Comparison of ENCODE assay signal across 11 cellular contexts in genomic region chr15:62099171-62099601, GRCh38. TPM values are rescaled to one million over a fixed set of nuclear protein-coding genes. Genes with fewer than 3 reads are reported as not detected.
DNase-seq lines count a peak whose midpoint lies in the region; ATAC-seq and TF ChIP-seq lines count a peak whose summit lies in the region.
"Had no signal": no experiment of that assay in that cellular context is flagged by ENCODE, and none has a peak within 500 bp of the region (broad histone marks: within the 10 kb centered on the region; RNA-seq: fewer than 3 reads in every experiment).

No MANE protein-coding gene starts in this region.

- no peaks in the 10 kb centered on the region for H3K27me3 ChIP-seq in colonic mucosa
- no peaks in the 10 kb centered on the region for H3K27me3 ChIP-seq in WERI-Rb-1 (ENCODE audit: insufficient read depth, low read depth, severe bottlenecking)
- H3K27me3 ChIP-seq: gastroesophageal sphincter, transverse colon had no signal

- intact Hi-C loops in colonic mucosa (cut with DNase I) = no loop called here

- H3K9me3 ChIP-seq in colonic mucosa = no peaks in the 10 kb centered on the region
- no peaks in the 10 kb centered on the region for H3K9me3 ChIP-seq in WERI-Rb-1 (ENCODE audit: severe bottlenecking)
- H3K9me3 ChIP-seq: gastroesophageal sphincter, transverse colon had no signal

- no peaks in the 10 kb centered on the region for H3K4me1 ChIP-seq in colonic mucosa

- H3K36me3 ChIP-seq in colonic mucosa (no peaks in the 10 kb centered on the region), WERI-Rb-1 (no peaks in the 10 kb centered on the region)
- H3K36me3 ChIP-seq: gastroesophageal sphincter, transverse colon had no signal

- DNase-seq in EL (peak; percentile 50), NCI-H2081 treated with DMSO at 0.1 percent for 48 hours (lab: John Stamatoyannopoulos, UW) (peak; percentile 80), colonic mucosa (no peak), omental fat pad (ENCODE audit: low spot score) (no peak), islet precursor cell (no peak), WERI-Rb-1 (no peak)
- DNase-seq: transverse colon had no signal

- no peak overlapping the region for H3K4me3 ChIP-seq in colonic mucosa
- no peak overlapping the region for H3K4me3 ChIP-seq in WERI-Rb-1 (ENCODE audit: low read depth, low read length)
- H3K4me3 ChIP-seq: gastroesophageal sphincter, transverse colon had no signal

- TF ChIP-seq CTCF in colonic mucosa (IDR thresholded peaks at IDR 0.05) (no peak), omental fat pad (IDR thresholded peaks at IDR 0.05) (no peak), WERI-Rb-1 (IDR thresholded peaks at IDR 0.05; ENCODE audit: low read depth, low read length) (no peak)

- H3K27ac ChIP-seq in colonic mucosa = peak overlapping the region; percentile 31
- no peak overlapping the region for H3K27ac ChIP-seq in WERI-Rb-1
- H3K27ac ChIP-seq: gastroesophageal sphincter had no signal

- H3K9ac ChIP-seq in colonic mucosa (ENCODE audit: low read depth in 2 of 2, low read length in 2 of 2) = no peak overlapping the region

- peak; percentile 62 for ATAC-seq in omental fat pad (ENCODE audit: low FRiP score)
- ATAC-seq in HG02970 (IDR thresholded peaks at IDR 0.05; ENCODE audit: low FRiP score, unreplicated experiment) = no peak
- ATAC-seq in GM19035 (IDR thresholded peaks at IDR 0.05; ENCODE audit: unreplicated experiment) = no peak
- ATAC-seq: gastroesophageal sphincter had no signal

RNA-seq across cellular contexts. Expression of gene C2CD4A, which starts 32.4 kb away (rescaled TPM):
- total RNA-seq in colonic mucosa (1 to 10 TPM; 2.4 to 3.7 TPM), omental fat pad (under 1 TPM in 2 of 4 donors, not detected in 2; 0.09 to 0.60 TPM)
- total RNA-seq: Daoy had no signal

RNA-seq across cellular contexts. Expression of gene VPS13C, which starts 38.9 kb away (rescaled TPM):
- total RNA-seq in colonic mucosa (10 to 100 TPM; 33.9 to 56.5 TPM), omental fat pad (100 to 1,000 TPM in 1 of 4 donors, 10 to 100 TPM in 3; 61.6 to 144 (median 75.8) TPM)

Comparison
In these comparisons a context has a peak if more than half of its experiments do, and no peak if none do; other contexts are left out.
1. DNase-seq: peak in EL (single experiment) and NCI-H2081 treated with DMSO at 0.1 percent for 48 hours (single experiment); none in colonic mucosa (single experiment), omental fat pad (single experiment), islet precursor cell (single experiment) and WERI-Rb-1 (single experiment).